36 cellular contexts compared by ENCODE assay signal in the genomic region with DNA sequence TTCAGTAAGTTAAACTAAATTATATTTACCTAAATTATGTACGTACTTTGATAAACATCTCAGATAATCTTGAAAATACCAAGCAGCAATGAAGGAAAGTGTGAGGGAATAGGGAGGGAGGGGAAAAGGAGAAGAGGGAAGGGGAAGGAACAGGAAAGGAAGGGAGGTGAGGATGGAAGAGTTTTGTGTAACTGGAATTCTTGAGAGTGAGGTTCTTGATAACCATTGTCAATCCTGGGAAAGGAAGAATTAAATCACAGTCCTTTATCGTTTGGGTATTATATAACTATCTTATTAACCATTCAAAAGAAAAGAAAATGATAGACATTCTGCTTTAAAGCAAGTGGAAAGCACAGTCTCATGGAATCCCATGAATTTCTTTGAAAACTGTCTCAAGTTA.
DNase-seq lines count a peak whose midpoint lies in the region; ATAC-seq, FAIRE-seq and TF ChIP-seq lines count a peak whose summit lies in the region.
"Had no signal": no experiment of that assay in that cellular context is flagged by ENCODE, and none has a peak within 500 bp of the region (broad histone marks: within the 10 kb centered on the region; RNA-seq: fewer than 3 reads in every experiment).

No MANE protein-coding gene starts in this region.

- H3K4me3 Mint-ChIP-seq in neural progenitor cell, result no peak overlapping the region
- no peak overlapping the region for H3K4me3 Mint-ChIP-seq in activated CD4-positive, alpha-beta memory T cell treated with anti-CD3 and anti-CD28 coated beads, Interleukin-2, amount 10 ng/mL, durations not matched to agents 7 days and 5 days
- H3K4me3 Mint-ChIP-seq: B cell; CD14-positive monocyte; CD4-positive, alpha-beta memory T cell; CD4-positive, alpha-beta T cell; CD4-positive, CD25-positive, alpha-beta regulatory T cell; CD8-positive, alpha-beta memory T cell; CD8-positive, alpha-beta T cell had no signal

- peaks cover 5% of the 10 kb centered on the region for H3K27me3 Mint-ChIP-seq in neural progenitor cell (ENCODE audit: insufficient read depth, low read depth)
- no peaks in the 10 kb centered on the region for H3K27me3 Mint-ChIP-seq in activated CD4-positive, alpha-beta memory T cell treated with anti-CD3 and anti-CD28 coated beads, Interleukin-2, amount 10 ng/mL, durations not matched to agents 7 days and 5 days
- H3K27me3 Mint-ChIP-seq: B cell; CD4-positive, alpha-beta memory T cell; CD4-positive, alpha-beta T cell; CD4-positive, CD25-positive, alpha-beta regulatory T cell; CD8-positive, alpha-beta memory T cell had no signal

- H3F3A ChIP-seq in neural progenitor cell (ENCODE audit: low read depth), result no peaks in the 10 kb centered on the region

- no peak for TF ChIP-seq CTCF in HepG2 (CRISPR knock-in tag; IDR thresholded peaks at IDR 0.05)
- no peak for TF ChIP-seq CTCF in right lobe of liver (IDR thresholded peaks at IDR 0.05)
- no peak for TF ChIP-seq CTCF in 22Rv1 (IDR thresholded peaks at IDR 0.05)
- no peak for TF ChIP-seq CTCF in K562 (IDR thresholded peaks at IDR 0.05 in 2 of 3, conservative IDR thresholded peaks at IDR 0.05 in 1 of 3; ENCODE audit: insufficient read depth in 2 of 3, low read depth in 1 of 3, low read length in 3 of 3)
- no peak for TF ChIP-seq CTCF in neural progenitor cell (IDR thresholded peaks at IDR 0.05)
- no peak for TF ChIP-seq CTCF in vagina (IDR thresholded peaks at IDR 0.05)

- H3K4me1 ChIP-seq in HepG2 (ENCODE audit: insufficient read depth, low read length) (no peaks in the 10 kb centered on the region), right lobe of liver (no peaks in the 10 kb centered on the region), K562 (replicated peaks in 1 of 2; ENCODE audit: control insufficient read depth in 2 of 2, insufficient read depth in 2 of 2, low read length in 2 of 2) (no peaks in the 10 kb centered on the region), neural progenitor cell (no peaks in the 10 kb centered on the region), vagina (no peaks in the 10 kb centered on the region)
- H3K4me1 ChIP-seq: A549; BE2C; BLaER1; BLaER1 treated with 17β-estradiol and CSF1 and Interleukin-3, amounts not matched to agents 10 nM and 100 nM; Caco-2 had no signal

- in situ Hi-C loops in HepG2 (cut with HindIII; ENCODE audit: extremely low pct_ligation_motif_present, low pct_unique_long_range_greater_than_20kb), result no loop called here
- in situ Hi-C loops in K562 (cut with MboI), result no loop called here

- no peak for TF ChIP-seq POLR2A in HepG2 (IDR thresholded peaks at IDR 0.05; ENCODE audit: insufficient read depth in 1 of 2, low read depth in 2 of 2, low read length in 2 of 2)
- no peak for TF ChIP-seq POLR2A in right lobe of liver (IDR thresholded peaks at IDR 0.05)
- TF ChIP-seq POLR2A in K562 (conservative IDR thresholded peaks at IDR 0.05), result no peak
- no peak for TF ChIP-seq POLR2A in vagina (IDR thresholded peaks at IDR 0.05)

- H3K27me3 ChIP-seq in HepG2 (ENCODE audit: control insufficient read depth in 1 of 2, insufficient read depth in 2 of 2, low read length in 2 of 2) (no peaks in the 10 kb centered on the region), right lobe of liver (no peaks in the 10 kb centered on the region), K562 (ENCODE audit: control insufficient read depth in 2 of 2, insufficient read depth in 2 of 2, low read length in 2 of 2) (no peaks in the 10 kb centered on the region), neural progenitor cell (no peaks in the 10 kb centered on the region), vagina (no peaks in the 10 kb centered on the region)
- H3K27me3 ChIP-seq: BE2C; BLaER1; BLaER1 treated with 17β-estradiol and CSF1 and Interleukin-3, amounts not matched to agents 10 nM and 100 nM had no signal

- BruUV-seq in HepG2 (replicated peaks; lab: Mats Ljungman, UMichigan), result no TSS peak
- no TSS peak for BruUV-seq in K562 (replicated peaks; lab: Mats Ljungman, UMichigan)

- FAIRE-seq in HepG2 (lab: Jason Lieb, UNC), result no peak
- FAIRE-seq in K562 (lab: Jason Lieb, UNC), result no peak
- FAIRE-seq: A204.1, A549, D721Med had no signal

- H3K9me3 ChIP-seq in HepG2 (ENCODE audit: low read length) (no peaks in the 10 kb centered on the region), right lobe of liver (no peaks in the 10 kb centered on the region), K562 (replicated peaks; ENCODE audit: control insufficient read depth, insufficient read depth, low read depth, low read length) (no peaks in the 10 kb centered on the region), neural progenitor cell (ENCODE audit: low read depth) (no peaks in the 10 kb centered on the region), vagina (no peaks in the 10 kb centered on the region)
- H3K9me3 ChIP-seq: A549; BE2C; BLaER1; BLaER1 treated with 17β-estradiol and CSF1 and Interleukin-3, amounts not matched to agents 10 nM and 100 nM; Caco-2 had no signal

- no peak for TF ChIP-seq RAD21 in HepG2 (CRISPR knock-in tag; IDR thresholded peaks at IDR 0.05)
- no peak for TF ChIP-seq RAD21 in K562 (CRISPR knock-in tag; conservative IDR thresholded peaks at IDR 0.05 in 1 of 2, IDR thresholded peaks at IDR 0.05 in 1 of 2)

- H3K79me2 ChIP-seq in HepG2 (ENCODE audit: insufficient read depth, low read length), result no peaks in the 10 kb centered on the region
- H3K79me2 ChIP-seq in K562 (ENCODE audit: control insufficient read depth, insufficient read depth, low read length), result no peaks in the 10 kb centered on the region
- H3K79me2 ChIP-seq in neural progenitor cell (ENCODE audit: low read depth), result no peaks in the 10 kb centered on the region

- no peak overlapping the region for H2AFZ ChIP-seq in HepG2 (ENCODE audit: low read length)
- no peak overlapping the region for H2AFZ ChIP-seq in K562 (ENCODE audit: low read depth, low read length)
- peak overlapping the region; percentile 2 for H2AFZ ChIP-seq in neural progenitor cell (replicated peaks)

- peaks cover 7% of the 10 kb centered on the region for H3K4me1 Mint-ChIP-seq in neural progenitor cell
- no peaks in the 10 kb centered on the region for H3K4me1 Mint-ChIP-seq in activated CD4-positive, alpha-beta memory T cell treated with anti-CD3 and anti-CD28 coated beads, Interleukin-2, amount 10 ng/mL, durations not matched to agents 7 days and 5 days
- H3K4me1 Mint-ChIP-seq: B cell; CD14-positive monocyte; CD4-positive, alpha-beta memory T cell; CD4-positive, CD25-positive, alpha-beta regulatory T cell; CD8-positive, alpha-beta memory T cell had no signal

- POLR2A ChIA-PET in HepG2 (lab: Yijun Ruan, JAX), result no interaction called here
- POLR2A ChIA-PET in K562 (lab: Yijun Ruan, JAX), result no interaction called here
- POLR2A ChIA-PET in activated CD4-positive, alpha-beta memory T cell treated with anti-CD3 and anti-CD28 coated beads, Interleukin-2, amount 10 ng/mL, durations not matched to agents 7 days and 5 days (lab: Charles Lee), result no interaction called here

- TF ChIP-seq EP300 in HepG2 (IDR thresholded peaks at IDR 0.05; ENCODE audit: low read depth in 2 of 2, low read length in 2 of 2) (no peak), HepG2 (CRISPR knock-in tag; IDR thresholded peaks at IDR 0.05; ENCODE audit: borderline replicate concordance) (no peak), K562 (IDR thresholded peaks at IDR 0.05; ENCODE audit: low read length) (no peak)

- DNase-seq in HepG2 (ENCODE audit: low spot score), result no peak
- no peak for DNase-seq in right lobe of liver
- no peak for DNase-seq in K562 (ENCODE audit: extremely low read depth in 1 of 4, low spot score in 3 of 4)
- DNase-seq in neural progenitor cell (ENCODE audit: low spot score), result no peak
- DNase-seq in activated CD4-positive, alpha-beta memory T cell treated with anti-CD3 and anti-CD28 coated beads, Interleukin-2, amount 10 ng/mL, durations not matched to agents 7 days and 5 days, result no peak
- no peak for DNase-seq in vagina (ENCODE audit: extremely low spot score in 2 of 2)
- DNase-seq: 8988T; ACHN; AML-193; BE2C; C1 segment of cervical spinal cord; Caco-2; Calu3; CD4-positive, alpha-beta memory T cell; CD4-positive, alpha-beta T cell; CD4-positive, CD25-positive, alpha-beta regulatory T cell; CD8-positive, alpha-beta memory T cell; CD8-positive, alpha-beta T cell; COR-L47; DMS 273 treated with DMSO at 0.1 percent for 48 hours; DMS153; DMS53; DMS79; DMS79 treated with DMSO at 0.1 percent for 48 hours; DND-41; EL had no signal

- no peaks in the 10 kb centered on the region for H3K9me1 ChIP-seq in K562 (ENCODE audit: control insufficient read depth, insufficient read depth, low read length)

- H4K20me1 ChIP-seq in HepG2 (ENCODE audit: insufficient read depth, low read length), result no peaks in the 10 kb centered on the region
- H4K20me1 ChIP-seq in K562 (replicated peaks; ENCODE audit: control insufficient read depth, insufficient read depth, low read length), result no peaks in the 10 kb centered on the region
- H4K20me1 ChIP-seq in neural progenitor cell (ENCODE audit: low read depth), result no peaks in the 10 kb centered on the region
- H4K20me1 ChIP-seq: BLaER1; BLaER1 treated with 17β-estradiol and CSF1 and Interleukin-3, amounts not matched to agents 10 nM and 100 nM had no signal

- ATAC-seq in HepG2 (no peak), right lobe of liver (no peak), K562 (no peak), GM19324 (IDR thresholded peaks at IDR 0.05; ENCODE audit: low FRiP score, unreplicated experiment) (no peak)
- ATAC-seq: A549; CD8-positive, alpha-beta T cell had no signal

- no peaks in the 10 kb centered on the region for H3K36me3 Mint-ChIP-seq in neural progenitor cell
- no peaks in the 10 kb centered on the region for H3K36me3 Mint-ChIP-seq in activated CD4-positive, alpha-beta memory T cell treated with anti-CD3 and anti-CD28 coated beads, Interleukin-2, amount 10 ng/mL, durations not matched to agents 7 days and 5 days (ENCODE audit: low read depth)
- H3K36me3 Mint-ChIP-seq: CD14-positive monocyte; CD4-positive, alpha-beta memory T cell; CD4-positive, CD25-positive, alpha-beta regulatory T cell; CD8-positive, alpha-beta memory T cell; CD8-positive, alpha-beta T cell had no signal

- H3K27ac ChIP-seq in HepG2 (ENCODE audit: extremely low read length, insufficient read depth, low read length), result no peak overlapping the region
- no peak overlapping the region for H3K27ac ChIP-seq in right lobe of liver
- H3K27ac ChIP-seq in 22Rv1, result 0 out of 2 replicates have a peak overlapping the region, but pooled peaks have one; percentile 9
- H3K27ac ChIP-seq in K562 (ENCODE audit: extremely low read depth, low read depth, low read length), result no peak overlapping the region
- H3K27ac ChIP-seq in neural progenitor cell, result no peak overlapping the region
- H3K27ac ChIP-seq in vagina, result no peak overlapping the region
- H3K27ac ChIP-seq: A549; BLaER1; BLaER1 treated with 17β-estradiol and CSF1 and Interleukin-3, amounts not matched to agents 10 nM and 100 nM; C4-2B had no signal

- 0% methylated on average over 2 of the region's 2 CpGs for WGBS in HepG2 (ENCODE audit: low lambda C conversion rate)
- 51% methylated on average over 2 of the region's 2 CpGs for WGBS in right lobe of liver (ENCODE audit: insufficient coverage, low coverage, low lambda C conversion rate, missing lambda C conversion rate)
- 0% methylated on average over 1 of the region's 2 CpGs for WGBS in K562 (ENCODE audit: insufficient coverage, low coverage, missing lambda C conversion rate)

- H3K4me3 ChIP-seq in HepG2 (replicated peaks in 1 of 3; ENCODE audit: insufficient read depth in 1 of 3, low read depth in 2 of 3, low read length in 3 of 3), result no peak overlapping the region
- no peak overlapping the region for H3K4me3 ChIP-seq in right lobe of liver
- no peak overlapping the region for H3K4me3 ChIP-seq in K562
- H3K4me3 ChIP-seq in neural progenitor cell, result no peak overlapping the region
- H3K4me3 ChIP-seq in vagina, result no peak overlapping the region
- H3K4me3 ChIP-seq: A549; BLaER1; BLaER1 treated with 17β-estradiol and CSF1 and Interleukin-3, amounts not matched to agents 10 nM and 100 nM had no signal

- CTCF ChIA-PET in HepG2 (lab: Yijun Ruan, JAX; ENCODE audit: low intra/inter-chr PET ratio, low total read pairs), result no interaction called here
- CTCF ChIA-PET in K562 (lab: Yijun Ruan, JAX; ENCODE audit: low intra/inter-chr PET ratio), result no interaction called here
- CTCF ChIA-PET in activated CD4-positive, alpha-beta memory T cell treated with anti-CD3 and anti-CD28 coated beads, Interleukin-2, amount 10 ng/mL, durations not matched to agents 7 days and 5 days (lab: Charles Lee), result no interaction called here

- no peak overlapping the region for H3K27ac Mint-ChIP-seq in neural progenitor cell
- H3K27ac Mint-ChIP-seq in activated CD4-positive, alpha-beta memory T cell treated with anti-CD3 and anti-CD28 coated beads, Interleukin-2, amount 10 ng/mL, durations not matched to agents 7 days and 5 days, result no peak overlapping the region
- H3K27ac Mint-ChIP-seq: B cell; CD14-positive monocyte; CD4-positive, alpha-beta memory T cell; CD4-positive, alpha-beta T cell; CD4-positive, CD25-positive, alpha-beta regulatory T cell; CD8-positive, alpha-beta memory T cell; CD8-positive, alpha-beta T cell had no signal

- H3K9ac ChIP-seq in HepG2 (ENCODE audit: insufficient read depth, low read depth, low read length), result no peak overlapping the region
- no peak overlapping the region for H3K9ac ChIP-seq in K562 (ENCODE audit: insufficient read depth in 1 of 2, low read depth in 2 of 2, low read length in 2 of 2)
- no peak overlapping the region for H3K9ac ChIP-seq in neural progenitor cell
- H3K9ac ChIP-seq: BLaER1; BLaER1 treated with 17β-estradiol and CSF1 and Interleukin-3, amounts not matched to agents 10 nM and 100 nM had no signal

- H3K4me2 ChIP-seq in HepG2 (ENCODE audit: low read depth, low read length) (no peak overlapping the region), K562 (ENCODE audit: insufficient read depth, low read length) (no peak overlapping the region), neural progenitor cell (no peak overlapping the region)
- H3K4me2 ChIP-seq: A549; BLaER1; BLaER1 treated with 17β-estradiol and CSF1 and Interleukin-3, amounts not matched to agents 10 nM and 100 nM had no signal

- H3K9me3 Mint-ChIP-seq in neural progenitor cell, result no peaks in the 10 kb centered on the region
- H3K9me3 Mint-ChIP-seq in activated CD4-positive, alpha-beta memory T cell treated with anti-CD3 and anti-CD28 coated beads, Interleukin-2, amount 10 ng/mL, durations not matched to agents 7 days and 5 days, result no peaks in the 10 kb centered on the region
- H3K9me3 Mint-ChIP-seq: CD14-positive monocyte; CD4-positive, alpha-beta T cell; CD8-positive, alpha-beta T cell had no signal

- H3K36me3 ChIP-seq in HepG2 (replicated peaks in 1 of 2; ENCODE audit: control insufficient read depth in 1 of 2, insufficient read depth in 2 of 2, low read length in 2 of 2), result no peaks in the 10 kb centered on the region
- H3K36me3 ChIP-seq in right lobe of liver, result no peaks in the 10 kb centered on the region
- no peaks in the 10 kb centered on the region for H3K36me3 ChIP-seq in K562 (ENCODE audit: control insufficient read depth, insufficient read depth, low read length)
- H3K36me3 ChIP-seq in neural progenitor cell, result no peaks in the 10 kb centered on the region
- no peaks in the 10 kb centered on the region for H3K36me3 ChIP-seq in vagina
- H3K36me3 ChIP-seq: BE2C; BLaER1; BLaER1 treated with 17β-estradiol and CSF1 and Interleukin-3, amounts not matched to agents 10 nM and 100 nM had no signal

- intact Hi-C loops in HepG2 (cut with micrococcal nuclease; ENCODE audit: unreplicated experiment), result no loop called here
- intact Hi-C loops in right lobe of liver (cut with DNase I), result no loop called here
- intact Hi-C loops in K562 (cut with micrococcal nuclease), result no loop called here
- intact Hi-C loops in vagina (cut with DNase I), result no loop called here

Comparison
In these comparisons a context has a peak if more than half of its experiments do, and no peak if none do; other contexts are left out.
1. Of the 241 proteins assayed by ChIP-seq in both HepG2 and K562: peak only in HepG2: HNRNPK; only in K562: PCBP2; in both: none; in neither: 239.